Comparison of ENCODE assay signal across 1 cellular context in the genomic region with DNA sequence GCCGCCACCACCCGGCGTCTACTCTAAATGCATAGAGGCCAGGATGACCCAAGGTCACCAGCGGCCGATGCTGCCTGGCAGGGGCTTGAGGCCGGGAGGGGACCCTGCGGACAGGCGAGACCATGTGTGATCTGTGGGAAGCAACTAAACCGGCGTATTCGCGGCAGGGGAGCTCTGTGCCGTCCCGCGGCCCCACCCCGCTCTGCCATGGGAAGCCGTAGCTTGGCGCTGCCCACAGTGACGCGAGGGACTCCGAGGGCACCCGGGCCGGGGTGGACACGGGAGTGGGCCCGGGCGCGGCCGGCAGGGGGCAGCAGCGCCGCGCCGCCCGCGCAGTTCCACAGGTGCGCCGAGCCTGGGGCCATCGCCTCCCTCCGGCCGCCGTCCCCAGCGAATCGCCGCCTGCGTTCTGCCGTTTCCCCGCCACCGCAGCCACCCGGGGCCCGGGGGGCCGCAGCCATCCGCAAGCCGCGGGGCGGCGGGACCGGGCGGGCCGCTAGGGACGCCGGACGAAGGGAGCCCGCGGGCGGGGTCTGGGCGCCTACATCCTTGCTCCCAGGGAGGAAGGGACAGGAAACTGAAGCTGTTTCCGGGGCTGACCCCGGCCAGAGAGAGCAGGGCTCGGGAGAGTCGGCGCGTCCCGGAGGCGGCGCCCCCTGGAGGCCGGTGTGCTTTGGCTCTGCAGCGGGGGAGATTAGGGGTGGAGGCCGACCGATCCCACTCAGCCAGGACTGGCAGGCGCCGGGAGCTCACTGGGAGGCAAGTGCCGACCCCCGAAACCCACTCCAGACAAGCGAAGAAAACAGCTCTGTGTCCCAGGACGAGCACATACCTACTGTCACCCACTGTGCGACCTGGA.
TF ChIP-seq lines count a peak whose summit lies in the region.

No MANE protein-coding gene starts in this region.

TF ChIP-seq in K562, 482 proteins besides CTCF, POLR2A, EP300 and RAD21 (continued from another document and continues in another):
- TF ChIP-seq GTF2A2 (tag; IDR thresholded peaks at IDR 0.05) = no peak
- TF ChIP-seq SREBF2 (CRISPR knock-in tag; IDR thresholded peaks at IDR 0.05) = no peak
- TF ChIP-seq, protein P1, sequence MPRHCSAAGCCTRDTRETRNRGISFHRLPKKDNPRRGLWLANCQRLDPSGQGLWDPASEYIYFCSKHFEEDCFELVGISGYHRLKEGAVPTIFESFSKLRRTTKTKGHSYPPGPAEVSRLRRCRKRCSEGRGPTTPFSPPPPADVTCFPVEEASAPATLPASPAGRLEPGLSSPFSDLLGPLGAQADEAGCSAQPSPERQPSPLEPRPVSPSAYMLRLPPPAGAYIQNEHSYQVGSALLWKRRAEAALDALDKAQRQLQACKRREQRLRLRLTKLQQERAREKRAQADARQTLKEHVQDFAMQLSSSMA (CRISPR knock-in tag; IDR thresholded peaks at IDR 0.05) = no peak
- TF ChIP-seq, protein P2, sequence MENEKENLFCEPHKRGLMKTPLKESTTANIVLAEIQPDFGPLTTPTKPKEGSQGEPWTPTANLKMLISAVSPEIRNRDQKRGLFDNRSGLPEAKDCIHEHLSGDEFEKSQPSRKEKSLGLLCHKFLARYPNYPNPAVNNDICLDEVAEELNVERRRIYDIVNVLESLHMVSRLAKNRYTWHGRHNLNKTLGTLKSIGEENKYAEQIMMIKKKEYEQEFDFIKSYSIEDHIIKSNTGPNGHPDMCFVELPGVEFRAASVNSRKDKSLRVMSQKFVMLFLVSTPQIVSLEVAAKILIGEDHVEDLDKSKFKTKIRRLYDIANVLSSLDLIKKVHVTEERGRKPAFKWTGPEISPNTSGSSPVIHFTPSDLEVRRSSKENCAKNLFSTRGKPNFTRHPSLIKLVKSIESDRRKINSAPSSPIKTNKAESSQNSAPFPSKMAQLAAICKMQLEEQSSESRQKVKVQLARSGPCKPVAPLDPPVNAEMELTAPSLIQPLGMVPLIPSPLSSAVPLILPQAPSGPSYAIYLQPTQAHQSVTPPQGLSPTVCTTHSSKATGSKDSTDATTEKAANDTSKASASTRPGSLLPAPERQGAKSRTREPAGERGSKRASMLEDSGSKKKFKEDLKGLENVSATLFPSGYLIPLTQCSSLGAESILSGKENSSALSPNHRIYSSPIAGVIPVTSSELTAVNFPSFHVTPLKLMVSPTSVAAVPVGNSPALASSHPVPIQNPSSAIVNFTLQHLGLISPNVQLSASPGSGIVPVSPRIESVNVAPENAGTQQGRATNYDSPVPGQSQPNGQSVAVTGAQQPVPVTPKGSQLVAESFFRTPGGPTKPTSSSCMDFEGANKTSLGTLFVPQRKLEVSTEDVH (IDR thresholded peaks at IDR 0.05; ENCODE audit: low read depth, partially characterized antibody) = peak; percentile 16
- TF ChIP-seq CBX1 (IDR thresholded peaks at IDR 0.05; ENCODE audit: low read depth) = peak; percentile 76
- TF ChIP-seq TCF15 (CRISPR knock-in tag; IDR thresholded peaks at IDR 0.05) = no peak
- TF ChIP-seq ELF1 (tag; IDR thresholded peaks at IDR 0.05) = peak; percentile 58; the same call in 1 of the 2 replicates
- TF ChIP-seq TAL1 (IDR thresholded peaks at IDR 0.05) = no peak
- no peak for TF ChIP-seq HDAC3 (IDR thresholded peaks at IDR 0.05; ENCODE audit: borderline replicate concordance, partially characterized antibody)
- no peak for TF ChIP-seq ZNF717 (CRISPR knock-in tag; IDR thresholded peaks at IDR 0.05)
- TF ChIP-seq L3MBTL2 (IDR thresholded peaks at IDR 0.05) = peak; percentile 68
- TF ChIP-seq CREB1 (IDR thresholded peaks at IDR 0.05) = peak; percentile 48
- no peak; the same call in 1 of the 2 replicates for TF ChIP-seq CREB1 (CRISPR knock-in tag; IDR thresholded peaks at IDR 0.05)
- no peak for TF ChIP-seq TCFL5 (CRISPR knock-in tag; conservative IDR thresholded peaks at IDR 0.05)
- no peak for TF ChIP-seq ZC3H4 (CRISPR knock-in tag; IDR thresholded peaks at IDR 0.05; ENCODE audit: borderline replicate concordance)
- TF ChIP-seq UBTF (IDR thresholded peaks at IDR 0.05; ENCODE audit: borderline replicate concordance in 1 of 2, low read depth in 2 of 2, low read length in 2 of 2) = peak; percentile 42 to 87; a peak in 3 of 4 replicates
- TF ChIP-seq HBP1 (CRISPR knock-in tag; IDR thresholded peaks at IDR 0.05) = no peak
- TF ChIP-seq RHOXF2B (CRISPR knock-in tag; conservative IDR thresholded peaks at IDR 0.05) = no peak
- no peak for TF ChIP-seq NUFIP1 (IDR thresholded peaks at IDR 0.05; ENCODE audit: partially characterized antibody)
- TF ChIP-seq KLF6 (CRISPR knock-in tag; IDR thresholded peaks at IDR 0.05; ENCODE audit: borderline replicate concordance) = 0 out of 2 replicates have a peak, but pooled peaks have one; percentile 34
- TF ChIP-seq RBFOX2 (IDR thresholded peaks at IDR 0.05; ENCODE audit: low read depth, low read length) = peak; percentile 89
- no peak for TF ChIP-seq ZNF609 (CRISPR knock-in tag; IDR thresholded peaks at IDR 0.05; ENCODE audit: borderline replicate concordance)
- peak; percentile 34 for TF ChIP-seq BRD9 (IDR thresholded peaks at IDR 0.05; ENCODE audit: low read depth, partially characterized antibody)
- peak; percentile 96 for TF ChIP-seq FIP1L1 (IDR thresholded peaks at IDR 0.05; ENCODE audit: low read depth, low read length, poor library complexity, severe bottlenecking)
- TF ChIP-seq, protein P3, sequence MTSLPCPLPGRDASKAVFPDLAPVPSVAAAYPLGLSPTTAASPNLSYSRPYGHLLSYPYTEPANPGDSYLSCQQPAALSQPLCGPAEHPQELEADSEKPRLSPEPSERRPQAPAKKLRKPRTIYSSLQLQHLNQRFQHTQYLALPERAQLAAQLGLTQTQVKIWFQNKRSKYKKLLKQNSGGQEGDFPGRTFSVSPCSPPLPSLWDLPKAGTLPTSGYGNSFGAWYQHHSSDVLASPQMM (CRISPR knock-in tag; IDR thresholded peaks at IDR 0.05) = no peak
- no peak for TF ChIP-seq ZNF124 (CRISPR knock-in tag; IDR thresholded peaks at IDR 0.05)
- no peak for TF ChIP-seq SNRNP70 (optimal IDR thresholded peaks at IDR 0.05; ENCODE audit: low read depth, low read length)
- no peak for TF ChIP-seq NCOR1 (IDR thresholded peaks at IDR 0.05)
- no peak for TF ChIP-seq ZNF766 (CRISPR knock-in tag; conservative IDR thresholded peaks at IDR 0.05)
- TF ChIP-seq TFE3 (CRISPR knock-in tag; IDR thresholded peaks at IDR 0.05) = no peak
- TF ChIP-seq HCFC1 (IDR thresholded peaks at IDR 0.05; ENCODE audit: low read depth, low read length) = peak; percentile 63; the same call in 1 of the 2 replicates
- TF ChIP-seq, protein P4, sequence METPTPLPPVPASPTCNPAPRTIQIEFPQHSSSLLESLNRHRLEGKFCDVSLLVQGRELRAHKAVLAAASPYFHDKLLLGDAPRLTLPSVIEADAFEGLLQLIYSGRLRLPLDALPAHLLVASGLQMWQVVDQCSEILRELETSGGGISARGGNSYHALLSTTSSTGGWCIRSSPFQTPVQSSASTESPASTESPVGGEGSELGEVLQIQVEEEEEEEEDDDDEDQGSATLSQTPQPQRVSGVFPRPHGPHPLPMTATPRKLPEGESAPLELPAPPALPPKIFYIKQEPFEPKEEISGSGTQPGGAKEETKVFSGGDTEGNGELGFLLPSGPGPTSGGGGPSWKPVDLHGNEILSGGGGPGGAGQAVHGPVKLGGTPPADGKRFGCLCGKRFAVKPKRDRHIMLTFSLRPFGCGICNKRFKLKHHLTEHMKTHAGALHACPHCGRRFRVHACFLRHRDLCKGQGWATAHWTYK (CRISPR knock-in tag; IDR thresholded peaks at IDR 0.05) = peak; percentile 7; the same call in 1 of the 2 replicates
- TF ChIP-seq FOXJ2 (tag; IDR thresholded peaks at IDR 0.05) = peak; percentile 70; the same call in 1 of the 2 replicates
